1 cellular context compared by ENCODE assay signal in genomic region chr3:105802073-105802706, GRCh38.
TF ChIP-seq lines count a peak whose summit lies in the region.

No MANE protein-coding gene starts in this region.

TF ChIP-seq in WTC11, 78 proteins besides CTCF, POLR2A, EP300 and RAD21 (continued from another document):
- TF ChIP-seq MLX (CRISPR knock-in tag; IDR thresholded peaks at IDR 0.05), result no peak
